Comparison of ENCODE assay signal across 1 cellular context in the genomic region with DNA sequence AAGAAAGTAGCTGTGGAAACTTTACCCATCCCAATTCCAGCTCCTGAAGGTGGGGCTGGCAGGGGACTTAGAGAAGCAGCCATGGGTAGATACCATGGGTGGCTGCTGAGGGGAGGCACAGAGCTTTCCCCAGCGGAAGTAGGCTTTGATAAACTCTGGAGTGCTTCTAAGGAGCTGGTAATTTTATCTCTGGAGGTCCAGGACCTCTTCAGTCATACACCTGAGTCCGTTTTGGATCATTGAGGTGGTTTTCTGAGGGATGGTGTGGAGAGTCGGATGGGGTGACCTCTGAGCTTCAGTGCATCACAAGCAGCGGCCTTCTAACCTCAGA.
TF ChIP-seq lines count a peak whose summit lies in the region.

No MANE protein-coding gene starts in this region.

TF ChIP-seq in H1, 55 proteins besides CTCF, POLR2A, EP300 and RAD21:
- no peak for TF ChIP-seq TEAD4 (IDR thresholded peaks at IDR 0.05; ENCODE audit: low read depth, low read length)
- TF ChIP-seq JUND (IDR thresholded peaks at IDR 0.05; ENCODE audit: low read length) = no peak
- no peak for TF ChIP-seq CHD1 (IDR thresholded peaks at IDR 0.05; ENCODE audit: low read depth, low read length)
- TF ChIP-seq TBP (IDR thresholded peaks at IDR 0.05; ENCODE audit: low read depth, low read length) = no peak
- TF ChIP-seq SIN3A (conservative IDR thresholded peaks at IDR 0.05 in 1 of 2, IDR thresholded peaks at IDR 0.05 in 1 of 2; ENCODE audit: low read depth in 1 of 2, low read length in 2 of 2) = no peak
- TF ChIP-seq SIRT6 (IDR thresholded peaks at IDR 0.05; ENCODE audit: low read length) = no peak
- TF ChIP-seq PHF8 (conservative IDR thresholded peaks at IDR 0.05; ENCODE audit: low read depth, low read length) = no peak
- TF ChIP-seq SP2 (IDR thresholded peaks at IDR 0.05; ENCODE audit: low read length) = no peak
- no peak for TF ChIP-seq CTBP2 (IDR thresholded peaks at IDR 0.05; ENCODE audit: borderline replicate concordance, insufficient read depth, insufficient read length, low read length)
- no peak for TF ChIP-seq RXRA (IDR thresholded peaks at IDR 0.05; ENCODE audit: insufficient read depth, low read depth, low read length)
